Comparison of ENCODE assay signal across 18 cellular contexts in genomic region chr16:7217797-7218196, GRCh38.
A peak's percentile ranks its signal among the peaks of the same experiment; 100 is the strongest.
DNase-seq lines count a peak whose midpoint lies in the region; FAIRE-seq and TF ChIP-seq lines count a peak whose summit lies in the region.
"Had no signal": no experiment of that assay in that cellular context is flagged by ENCODE, and none has a peak within 500 bp of the region (broad histone marks: within the 10 kb centered on the region; RNA-seq: fewer than 3 reads in every experiment).

No MANE protein-coding gene starts in this region.

- H3F3A ChIP-seq in neural progenitor cell (ENCODE audit: low read depth), result no peaks in the 10 kb centered on the region

- no peak overlapping the region for H3K4me2 ChIP-seq in neural progenitor cell
- H3K4me2 ChIP-seq: BLaER1 had no signal

- H4K20me1 ChIP-seq in neural progenitor cell (ENCODE audit: low read depth), result no peaks in the 10 kb centered on the region
- H4K20me1 ChIP-seq: BLaER1 had no signal

- H3K4me1 ChIP-seq in HEK293 (ENCODE audit: control insufficient read depth, insufficient read depth, low read length), result no peaks in the 10 kb centered on the region
- H3K4me1 ChIP-seq in neural progenitor cell, result peaks cover 10% of the 10 kb centered on the region

- H3K27me3 ChIP-seq in bronchial epithelial cell (ENCODE audit: control insufficient read depth, insufficient read depth, low read length), result no peaks in the 10 kb centered on the region
- no peaks in the 10 kb centered on the region for H3K27me3 ChIP-seq in neural progenitor cell
- H3K27me3 ChIP-seq: BLaER1 had no signal

- H3K9me3 Mint-ChIP-seq in neural progenitor cell, result peaks cover 2% of the 10 kb centered on the region

- no peaks in the 10 kb centered on the region for H3K36me3 ChIP-seq in HEK293 (ENCODE audit: control insufficient read depth in 2 of 2, insufficient read depth in 1 of 2, low read length in 2 of 2)
- no peaks in the 10 kb centered on the region for H3K36me3 ChIP-seq in bronchial epithelial cell (ENCODE audit: control insufficient read depth, insufficient read depth, low read length)
- H3K36me3 ChIP-seq in neural progenitor cell, result no peaks in the 10 kb centered on the region
- H3K36me3 ChIP-seq: BLaER1 had no signal

- peak overlapping the region; percentile 10 for H3K27ac Mint-ChIP-seq in neural progenitor cell
- H3K27ac Mint-ChIP-seq: CD14-positive monocyte; CD4-positive, alpha-beta memory T cell; IgD-negative memory B cell had no signal

- H3K4me3 ChIP-seq in HEK293 (ENCODE audit: low read depth, low read length) (no peak overlapping the region), bronchial epithelial cell (ENCODE audit: low read depth, low read length) (no peak overlapping the region), neural progenitor cell (no peak overlapping the region)
- H3K4me3 ChIP-seq: BLaER1 had no signal

- no peak overlapping the region for H3K9ac ChIP-seq in neural progenitor cell
- H3K9ac ChIP-seq: BLaER1 had no signal

- CTCF ChIA-PET in HEK293 (lab: Yijun Ruan, JAX), result no interaction called here

- H3K27ac ChIP-seq in HEK293 (ENCODE audit: extremely low read depth, low read depth, low read length), result no peak overlapping the region
- H3K27ac ChIP-seq in neural progenitor cell, result no peak overlapping the region
- H3K27ac ChIP-seq: BLaER1, HL-60 had no signal

- H3K4me1 Mint-ChIP-seq in neural progenitor cell, result peaks cover 38% of the 10 kb centered on the region
- H3K4me1 Mint-ChIP-seq: CD14-positive monocyte; CD4-positive, alpha-beta memory T cell; IgD-negative memory B cell had no signal

- H3K27me3 Mint-ChIP-seq in neural progenitor cell (ENCODE audit: insufficient read depth, low read depth), result peaks cover 2% of the 10 kb centered on the region
- H3K27me3 Mint-ChIP-seq: CD4-positive, alpha-beta memory T cell; IgD-negative memory B cell had no signal

- POLR2A ChIA-PET in HEK293 (lab: Yijun Ruan, JAX), result no interaction called here

- FAIRE-seq in bronchial epithelial cell (lab: Jason Lieb, UNC) (peak; percentile 95), urothelium cell line (lab: Jason Lieb, UNC) (peak; percentile 98)

- H3K4me3 Mint-ChIP-seq in neural progenitor cell, result no peak overlapping the region
- H3K4me3 Mint-ChIP-seq: CD14-positive monocyte; CD4-positive, alpha-beta memory T cell; H9; IgD-negative memory B cell had no signal

- H3K9me3 ChIP-seq in HEK293 (ENCODE audit: control insufficient read depth, insufficient read depth, low read depth, low read length) (no peaks in the 10 kb centered on the region), neural progenitor cell (ENCODE audit: low read depth) (no peaks in the 10 kb centered on the region)
- H3K9me3 ChIP-seq: BLaER1 had no signal

- no peaks in the 10 kb centered on the region for H3K36me3 Mint-ChIP-seq in neural progenitor cell
- H3K36me3 Mint-ChIP-seq: CD14-positive monocyte; CD4-positive, alpha-beta memory T cell had no signal

- TF ChIP-seq CTCF in HEK293 (tag by site-specific recombination; IDR thresholded peaks at IDR 0.05), result no peak
- TF ChIP-seq CTCF in bronchial epithelial cell (IDR thresholded peaks at IDR 0.05; ENCODE audit: insufficient read depth, low read length, severe bottlenecking), result no peak
- no peak for TF ChIP-seq CTCF in neural progenitor cell (IDR thresholded peaks at IDR 0.05)

- DNase-seq in bronchial epithelial cell (ENCODE audit: low read depth), result no peak
- DNase-seq in neural progenitor cell (ENCODE audit: low spot score), result no peak
- DNase-seq in urothelium cell line (ENCODE audit: low spot score), result no peak
- no peak for DNase-seq in effector CD4-positive, alpha-beta T cell
- no peak for DNase-seq in stimulated activated naive CD4-positive, alpha-beta T cell treated with Interleukin-2 at 50 U/mL for 16 hours (lab: John Stamatoyannopoulos, UW)
- no peak for DNase-seq in NCI-H1436 (lab: John Stamatoyannopoulos, UW)
- DNase-seq: 8988T; CD4-positive, alpha-beta memory T cell; DMS153; DMS79; GDM1; GOT3; H9 had no signal

- no peaks in the 10 kb centered on the region for H3K79me2 ChIP-seq in neural progenitor cell (ENCODE audit: low read depth)

- no peak overlapping the region for H2AFZ ChIP-seq in neural progenitor cell (replicated peaks)

TF ChIP-seq in HEK293, 187 proteins besides CTCF, POLR2A, EP300 and RAD21:
- TF ChIP-seq SETDB1 (IDR thresholded peaks at IDR 0.05; ENCODE audit: insufficient read length, low read length) (no peak), HOXC10 (CRISPR knock-in tag; IDR thresholded peaks at IDR 0.05) (no peak), ZNF202 (tag by site-specific recombination; IDR thresholded peaks at IDR 0.05; ENCODE audit: borderline replicate concordance) (no peak), ZNF843 (tag by site-specific recombination; IDR thresholded peaks at IDR 0.05) (no peak), ZSCAN4 (tag by site-specific recombination; IDR thresholded peaks at IDR 0.05) (peak; percentile 92), ZIC2 (tag by site-specific recombination; IDR thresholded peaks at IDR 0.05) (no peak), ZNF473 (tag by site-specific recombination; IDR thresholded peaks at IDR 0.05) (no peak)
